ENCODE assay signal across 27 cellular contexts in the genomic region with DNA sequence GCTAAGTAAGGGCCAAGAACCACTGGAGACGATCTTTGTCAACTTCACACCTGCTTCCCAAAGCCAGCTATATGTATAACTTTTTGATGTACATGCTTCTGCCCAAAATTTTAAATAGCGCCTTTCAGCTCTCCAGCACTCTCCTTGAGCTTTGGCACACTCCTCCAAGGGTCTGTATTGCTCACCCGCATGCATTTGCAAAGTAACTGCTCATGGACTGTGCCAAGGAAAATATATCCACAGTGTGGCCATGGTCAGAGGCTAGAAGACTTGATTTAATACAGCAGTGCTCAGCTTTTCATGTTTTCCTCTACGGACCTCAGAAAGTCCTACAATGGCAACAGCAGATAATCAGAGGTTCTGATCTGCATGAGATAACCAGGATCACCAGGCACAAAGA.
"Had no signal": no experiment of that assay in that cellular context is flagged by ENCODE, and none has a peak within 500 bp of the region (broad histone marks: within the 10 kb centered on the region; RNA-seq: fewer than 3 reads in every experiment).

No MANE protein-coding gene starts in this region.

- H3K27ac ChIP-seq: left lung, lower lobe of right lung, neural progenitor cell, parathyroid adenoma, right atrium auricular region, skin epidermis, stomach, suprapubic skin, thoracic aorta, tibial artery, upper lobe of right lung had no signal

- DNase-seq: hypothalamus; immature natural killer cell; kidney; left colon; left lung; lower lobe of right lung; mesenchymal stem cell; naive B cell; natural killer cell; nephron progenitor cell; stimulated activated CD4-positive, alpha-beta T cell treated with anti-CD3 and anti-CD28 coated beads, Interleukin-12 subunit alpha, Interleukin-12 subunit beta, amount 100 ng/mL, for 4 hours; stimulated activated CD4-positive, alpha-beta T cell treated with anti-CD3 and anti-CD28 coated beads, Interleukin-15, amount 100 ng/mL, for 24 hours; stimulated activated CD4-positive, alpha-beta T cell treated with anti-CD3 and anti-CD28 coated beads, Interleukin-2, amount 100 ng/mL, for 24 hours; stimulated activated CD4-positive, alpha-beta T cell treated with anti-CD3 and anti-CD28 coated beads, Interleukin-4, amount 100 ng/mL, for 1 hour; stimulated activated naive B cell treated with anti-CD40 and anti-IgM and Interleukin-4, amounts not matched to agents 10 μg/mL and 1 μg/mL and 100 μg/mL, for 72 hours; stimulated activated naive CD8-positive, alpha-beta T cell treated with anti-CD3 and anti-CD28 coated beads, Interleukin-15, Interleukin-2, amounts not matched to agents 100 U/mL and 50 U/mL, for 24 hours; stomach; tibial artery; trophoblast cell; upper lobe of right lung had no signal

- H3K4me1 ChIP-seq: left lung, lower lobe of right lung, neural progenitor cell, right atrium auricular region, stomach, suprapubic skin, upper lobe of right lung had no signal

- H3K36me3 ChIP-seq: left lung, lower lobe of right lung, neural progenitor cell, right atrium auricular region, stomach, suprapubic skin, thoracic aorta, tibial artery, upper lobe of right lung had no signal

- H3K4me2 ChIP-seq: neural progenitor cell had no signal

- H3K4me3 ChIP-seq: left lung, lower lobe of right lung, neural progenitor cell, right atrium auricular region, skin epidermis, stomach, suprapubic skin, thoracic aorta, tibial artery, upper lobe of right lung had no signal

- ATAC-seq: left colon; left lung; lower lobe of right lung; natural killer cell; sciatic nerve; stimulated activated naive B cell treated with anti-CD40 and anti-IgM and Interleukin-4, amounts not matched to agents 10 μg/mL and 1 μg/mL and 100 μg/mL, for 72 hours; stimulated activated naive CD8-positive, alpha-beta T cell treated with anti-CD3 and anti-CD28 coated beads, Interleukin-15, Interleukin-2, amounts not matched to agents 100 U/mL and 50 U/mL, for 24 hours; upper lobe of right lung had no signal

- H3K27me3 ChIP-seq: left lung, neural progenitor cell, right atrium auricular region, stomach, suprapubic skin, tibial artery, upper lobe of right lung had no signal

- H3K9me3 ChIP-seq: left lung, lower lobe of right lung, right atrium auricular region, stomach, suprapubic skin, thoracic aorta, tibial artery, upper lobe of right lung had no signal

- H3K9ac ChIP-seq: neural progenitor cell, parathyroid adenoma had no signal

- H2AFZ ChIP-seq: neural progenitor cell, parathyroid adenoma had no signal

- H3K79me2 ChIP-seq: parathyroid adenoma had no signal
